In genomic region chr7:114181280-114181679, GRCh38 we compare ENCODE assay signal across 19 cellular contexts.
DNase-seq lines count a peak whose midpoint lies in the region; ATAC-seq, FAIRE-seq and TF ChIP-seq lines count a peak whose summit lies in the region.
"Had no signal": no experiment of that assay in that cellular context is flagged by ENCODE, and none has a peak within 500 bp of the region (broad histone marks: within the 10 kb centered on the region; RNA-seq: fewer than 3 reads in every experiment).

No MANE protein-coding gene starts in this region.

- no TSS peak for BruUV-seq in HepG2 (replicated peaks; lab: Mats Ljungman, UMichigan)

- TF ChIP-seq CTCF in HepG2 (CRISPR knock-in tag; IDR thresholded peaks at IDR 0.05) (no peak), right lobe of liver (IDR thresholded peaks at IDR 0.05) (no peak), BE2C (IDR thresholded peaks at IDR 0.05; ENCODE audit: low read depth, low read length) (no peak)

- H4K20me1 ChIP-seq in HepG2 (ENCODE audit: insufficient read depth, low read length): no peaks in the 10 kb centered on the region

- H3K4me1 ChIP-seq in HepG2 (ENCODE audit: insufficient read depth, low read length) (no peaks in the 10 kb centered on the region), right lobe of liver (peaks cover 0 to 8% (median 0%) of the 10 kb centered on the region in 4 donors), BE2C (no peaks in the 10 kb centered on the region)
- H3K4me1 ChIP-seq: HAP-1 had no signal

- H2AFZ ChIP-seq in HepG2 (ENCODE audit: low read length): no peak overlapping the region
- H2AFZ ChIP-seq: GM23248 had no signal

- TF ChIP-seq RAD21 in HepG2 (CRISPR knock-in tag; IDR thresholded peaks at IDR 0.05): no peak

- H3K36me3 ChIP-seq in HepG2 (replicated peaks in 1 of 2; ENCODE audit: control insufficient read depth in 1 of 2, insufficient read depth in 2 of 2, low read length in 2 of 2): no peaks in the 10 kb centered on the region
- no peaks in the 10 kb centered on the region for H3K36me3 ChIP-seq in right lobe of liver
- H3K36me3 ChIP-seq in BE2C: no peaks in the 10 kb centered on the region
- H3K36me3 ChIP-seq: HAP-1 had no signal

- H3K9me3 ChIP-seq in HepG2 (ENCODE audit: low read length): no peaks in the 10 kb centered on the region
- H3K9me3 ChIP-seq in right lobe of liver: no peaks in the 10 kb centered on the region
- H3K9me3 ChIP-seq in BE2C: no peaks in the 10 kb centered on the region; the same call in 1 of the 2 replicates
- H3K9me3 ChIP-seq: HAP-1 had no signal

- POLR2A ChIA-PET in HepG2 (lab: Yijun Ruan, JAX): no interaction called here

- TF ChIP-seq POLR2A in HepG2 (IDR thresholded peaks at IDR 0.05; ENCODE audit: insufficient read depth in 1 of 2, low read depth in 2 of 2, low read length in 2 of 2) (no peak), right lobe of liver (IDR thresholded peaks at IDR 0.05) (no peak)

- intact Hi-C loops in HepG2 (cut with micrococcal nuclease; ENCODE audit: unreplicated experiment) (no loop called here), right lobe of liver (cut with DNase I) (no loop called here)

- ATAC-seq in HepG2 (no peak), right lobe of liver (no peak)
- ATAC-seq: GM12878, K562 had no signal

- H3K9ac ChIP-seq in HepG2 (ENCODE audit: insufficient read depth, low read depth, low read length): no peak overlapping the region
- H3K9ac ChIP-seq: GM23248 had no signal

- FAIRE-seq in HepG2 (lab: Jason Lieb, UNC): no peak
- no peak for FAIRE-seq in urothelium cell line (lab: Jason Lieb, UNC)
- FAIRE-seq: D721Med, GM12878, GM18507, HTR-8/SVneo, K562 had no signal

- CTCF ChIA-PET in HepG2 (lab: Yijun Ruan, JAX; ENCODE audit: low intra/inter-chr PET ratio, low total read pairs): no interaction called here

- H3K27ac ChIP-seq in HepG2 (ENCODE audit: extremely low read length, insufficient read depth, low read length): no peak overlapping the region
- no peak overlapping the region for H3K27ac ChIP-seq in right lobe of liver
- H3K27ac ChIP-seq: C4-2B, GM23248 had no signal

- 7% methylated on average over 1 of the region's 1 CpG for WGBS in HepG2 (ENCODE audit: low lambda C conversion rate)
- 70% methylated on average over 1 of the region's 1 CpG for WGBS in right lobe of liver (ENCODE audit: insufficient coverage, low coverage, low lambda C conversion rate, missing lambda C conversion rate)

- DNase-seq in HepG2 (ENCODE audit: low spot score) (no peak), right lobe of liver (no peak), NCI-H69 (lab: John Stamatoyannopoulos, UW) (peak; percentile 35), iPS-NIHi7 (ENCODE audit: extremely low spot score) (peak; percentile 10), urothelium cell line (ENCODE audit: low spot score) (no peak), BE2C (no peak), anterior cingulate cortex (lab: John Stamatoyannopoulos, UW) (no peak)
- DNase-seq: CD4-positive, alpha-beta memory T cell; COR-L47; DMS79; GM23248; HFFc6 had no signal

- TF ChIP-seq EP300 in HepG2 (IDR thresholded peaks at IDR 0.05; ENCODE audit: low read depth in 2 of 2, low read length in 2 of 2) (no peak), HepG2 (CRISPR knock-in tag; IDR thresholded peaks at IDR 0.05; ENCODE audit: borderline replicate concordance) (no peak)

- no peaks in the 10 kb centered on the region; a peak in 1 of 5 replicates for H3K27me3 ChIP-seq in HepG2 (ENCODE audit: control insufficient read depth in 1 of 2, insufficient read depth in 2 of 2, low read length in 2 of 2)
- no peaks in the 10 kb centered on the region for H3K27me3 ChIP-seq in right lobe of liver
- no peaks in the 10 kb centered on the region for H3K27me3 ChIP-seq in BE2C

- no peak overlapping the region for H3K4me3 ChIP-seq in HepG2 (replicated peaks in 1 of 3; ENCODE audit: insufficient read depth in 1 of 3, low read depth in 2 of 3, low read length in 3 of 3)
- H3K4me3 ChIP-seq in right lobe of liver: no peak overlapping the region
- no peak overlapping the region for H3K4me3 ChIP-seq in BE2C (ENCODE audit: low read depth, low read length)
- H3K4me3 ChIP-seq: GM12878, GM23248, HAP-1, K562 had no signal

- H3K79me2 ChIP-seq in HepG2 (ENCODE audit: insufficient read depth, low read length): no peaks in the 10 kb centered on the region

- in situ Hi-C loops in HepG2 (cut with HindIII; ENCODE audit: extremely low pct_ligation_motif_present, low pct_unique_long_range_greater_than_20kb): no loop called here

- H3K4me2 ChIP-seq in HepG2 (ENCODE audit: low read depth, low read length): no peak overlapping the region

TF ChIP-seq in HepG2, 621 proteins besides CTCF, POLR2A, EP300 and RAD21:
- TF ChIP-seq ZNF687 (CRISPR knock-in tag; IDR thresholded peaks at IDR 0.05): no peak
- TF ChIP-seq JUNB (CRISPR knock-in tag; IDR thresholded peaks at IDR 0.05; ENCODE audit: borderline replicate concordance): no peak
- TF ChIP-seq ZNF24 (IDR thresholded peaks at IDR 0.05): no peak
- no peak for TF ChIP-seq ELF1 (CRISPR knock-in tag; IDR thresholded peaks at IDR 0.05)
- TF ChIP-seq SRF (IDR thresholded peaks at IDR 0.05; ENCODE audit: low read depth, low read length): 0 out of 2 replicates have a peak, but pooled peaks have one; percentile 25
- TF ChIP-seq, protein P1, sequence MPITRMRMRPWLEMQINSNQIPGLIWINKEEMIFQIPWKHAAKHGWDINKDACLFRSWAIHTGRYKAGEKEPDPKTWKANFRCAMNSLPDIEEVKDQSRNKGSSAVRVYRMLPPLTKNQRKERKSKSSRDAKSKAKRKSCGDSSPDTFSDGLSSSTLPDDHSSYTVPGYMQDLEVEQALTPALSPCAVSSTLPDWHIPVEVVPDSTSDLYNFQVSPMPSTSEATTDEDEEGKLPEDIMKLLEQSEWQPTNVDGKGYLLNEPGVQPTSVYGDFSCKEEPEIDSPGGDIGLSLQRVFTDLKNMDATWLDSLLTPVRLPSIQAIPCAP (CRISPR knock-in tag; IDR thresholded peaks at IDR 0.05; ENCODE audit: low read depth): no peak
- TF ChIP-seq ZNF720 (CRISPR knock-in tag; IDR thresholded peaks at IDR 0.05): no peak
TF ChIP-seq in HepG2: peak in this region for 1.

Comparison
In these comparisons a context has a peak if more than half of its experiments do, and no peak if none do; other contexts are left out.
1. DNase-seq: peak in NCI-H69 (single experiment) and iPS-NIHi7 (single experiment); none in HepG2 (single experiment), right lobe of liver (0 of 3), urothelium cell line (single experiment), BE2C (single experiment) and anterior cingulate cortex (0 of 58).